2 cellular contexts compared by ENCODE assay signal in the genomic region with DNA sequence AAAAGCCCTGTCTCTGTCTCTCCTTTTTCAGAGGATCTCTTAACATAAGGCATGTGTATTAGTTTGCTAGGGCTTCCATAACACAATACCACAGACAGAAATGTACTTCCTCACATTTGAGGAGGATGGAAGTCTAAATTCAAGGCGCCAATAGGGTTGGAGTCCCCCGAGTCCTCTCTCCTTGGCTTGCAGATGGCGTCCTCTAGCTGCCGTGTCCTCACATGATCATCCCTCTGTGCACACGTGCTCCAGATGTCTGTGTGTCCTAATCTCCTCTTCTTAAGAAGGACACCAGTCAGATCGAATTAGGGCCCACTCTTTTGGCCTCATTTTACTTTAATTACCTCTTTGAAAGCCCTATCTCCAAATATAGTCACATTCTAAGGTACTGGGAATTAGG.
TF ChIP-seq lines count a peak whose summit lies in the region.

No MANE protein-coding gene starts in this region.

TF ChIP-seq in HCT116, 20 proteins besides CTCF, POLR2A, EP300 and RAD21:
- TF ChIP-seq CEBPB (IDR thresholded peaks at IDR 0.05; ENCODE audit: low read depth) = no peak
- TF ChIP-seq ZFX (IDR thresholded peaks at IDR 0.05) = no peak
- TF ChIP-seq SIN3A (IDR thresholded peaks at IDR 0.05; ENCODE audit: low read depth) = no peak
- no peak for TF ChIP-seq POLR2AphosphoS5 (IDR thresholded peaks at IDR 0.05; ENCODE audit: low read depth, low read length)
- TF ChIP-seq EGR1 (IDR thresholded peaks at IDR 0.05; ENCODE audit: low read depth) = no peak
- TF ChIP-seq, protein P1, sequence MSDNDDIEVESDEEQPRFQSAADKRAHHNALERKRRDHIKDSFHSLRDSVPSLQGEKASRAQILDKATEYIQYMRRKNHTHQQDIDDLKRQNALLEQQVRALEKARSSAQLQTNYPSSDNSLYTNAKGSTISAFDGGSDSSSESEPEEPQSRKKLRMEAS (IDR thresholded peaks at IDR 0.05) = peak; percentile 38; the same call in 1 of the 2 replicates

TF ChIP-seq in SK-N-SH, 30 proteins besides CTCF, POLR2A, EP300 and RAD21:
- no peak for TF ChIP-seq NFIC (IDR thresholded peaks at IDR 0.05; ENCODE audit: borderline replicate concordance)
- TF ChIP-seq SMC3 (IDR thresholded peaks at IDR 0.05; ENCODE audit: low read depth, low read length) = peak; percentile 32; the same call in 1 of the 2 replicates
- no peak for TF ChIP-seq ELF1 (IDR thresholded peaks at IDR 0.05)
- TF ChIP-seq TCF12 (IDR thresholded peaks at IDR 0.05) = no peak
TF ChIP-seq in SK-N-SH: peak in this region for 1.
